14 cellular contexts compared by ENCODE assay signal in the genomic region with DNA sequence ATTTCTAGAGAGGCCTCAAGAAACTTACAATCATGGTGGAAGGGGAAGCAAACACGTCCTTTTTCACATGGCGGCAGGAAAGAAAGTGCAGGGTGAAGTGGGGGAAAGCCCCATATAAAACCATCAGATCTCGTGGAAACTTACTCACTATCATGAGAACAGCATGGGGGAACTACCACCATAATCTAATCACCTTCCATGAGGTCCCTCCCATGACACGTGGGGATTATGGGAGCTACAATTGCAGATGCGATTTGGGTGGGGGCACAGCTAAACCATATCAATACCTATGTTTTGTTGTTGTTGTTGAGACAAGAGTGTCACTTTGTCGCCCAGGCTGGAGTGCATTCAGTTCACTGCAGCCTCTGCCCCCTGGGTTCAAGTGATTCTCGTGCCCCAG. TPM values are rescaled to one million over a fixed set of nuclear protein-coding genes. Genes with fewer than 3 reads are reported as not detected.
DNase-seq lines count a peak whose midpoint lies in the region; ATAC-seq lines count a peak whose summit lies in the region.
"Had no signal": no experiment of that assay in that cellular context is flagged by ENCODE, and none has a peak within 500 bp of the region (broad histone marks: within the 10 kb centered on the region; RNA-seq: fewer than 3 reads in every experiment).

No MANE protein-coding gene starts in this region.

- H3K27me3 Mint-ChIP-seq in activated T-cell treated with anti-CD3 and anti-CD28 coated beads, Interleukin-2, amount 50 U/mL, for 72 hours (ENCODE audit: low read depth): no peaks in the 10 kb centered on the region
- no peaks in the 10 kb centered on the region for H3K27me3 Mint-ChIP-seq in natural killer cell treated with Interleukin-12 subunit alpha and Interleukin-12 subunit beta and Interleukin-15 and Interleukin-18, amount 100 ng/mL, for 72 hours
- H3K27me3 Mint-ChIP-seq in stimulated activated naive CD8-positive, alpha-beta T cell treated with anti-CD3 and anti-CD28 coated beads, Interleukin-15, amount 100 ng/mL, for 72 hours: no peaks in the 10 kb centered on the region
- H3K27me3 Mint-ChIP-seq: dendritic cell treated with granulocyte-macrophage colony-stimulating factor and Interleukin-4, amounts not matched to agents 40 ng/mL and 50 ng/mL, for 4 days had no signal

- ATAC-seq in activated T-cell treated with anti-CD3 and anti-CD28 coated beads, Interleukin-2, amount 50 U/mL, for 72 hours (replicated peaks in 1 of 2): peak; percentile 74 to 76
- peak; percentile 83 to 87 for ATAC-seq in natural killer cell treated with Interleukin-12 subunit alpha and Interleukin-12 subunit beta and Interleukin-15 and Interleukin-18, amount 100 ng/mL, for 72 hours
- peak; percentile 89 for ATAC-seq in stimulated activated naive CD8-positive, alpha-beta T cell treated with anti-CD3 and anti-CD28 coated beads, Interleukin-15, amount 100 ng/mL, for 72 hours
- ATAC-seq in GM19351 (IDR thresholded peaks at IDR 0.05; ENCODE audit: unreplicated experiment): no peak
- ATAC-seq: left ventricle myocardium superior had no signal

- peaks cover 19 to 57% of the 10 kb centered on the region in 2 donors for H3K36me3 Mint-ChIP-seq in activated T-cell treated with anti-CD3 and anti-CD28 coated beads, Interleukin-2, amount 50 U/mL, for 72 hours (ENCODE audit: insufficient read depth in 2 of 2)
- H3K36me3 Mint-ChIP-seq in natural killer cell treated with Interleukin-12 subunit alpha and Interleukin-12 subunit beta and Interleukin-15 and Interleukin-18, amount 100 ng/mL, for 72 hours: peaks cover 33% of the 10 kb centered on the region

- peaks cover 81% of the 10 kb centered on the region for H3K4me1 Mint-ChIP-seq in activated T-cell treated with anti-CD3 and anti-CD28 coated beads, Interleukin-2, amount 50 U/mL, for 72 hours (ENCODE audit: low read depth)
- peaks cover 50 to 53% of the 10 kb centered on the region in 2 donors for H3K4me1 Mint-ChIP-seq in natural killer cell treated with Interleukin-12 subunit alpha and Interleukin-12 subunit beta and Interleukin-15 and Interleukin-18, amount 100 ng/mL, for 72 hours (ENCODE audit: low read depth in 2 of 2)
- H3K4me1 Mint-ChIP-seq in stimulated activated naive CD8-positive, alpha-beta T cell treated with anti-CD3 and anti-CD28 coated beads, Interleukin-15, amount 100 ng/mL, for 72 hours: peaks cover 87% of the 10 kb centered on the region

- H3K27ac Mint-ChIP-seq in activated T-cell treated with anti-CD3 and anti-CD28 coated beads, Interleukin-2, amount 50 U/mL, for 72 hours: peak overlapping the region; percentile 98
- peak overlapping the region; percentile 85 to 98 for H3K27ac Mint-ChIP-seq in natural killer cell treated with Interleukin-12 subunit alpha and Interleukin-12 subunit beta and Interleukin-15 and Interleukin-18, amount 100 ng/mL, for 72 hours
- peak overlapping the region; percentile 89 to 91 for H3K27ac Mint-ChIP-seq in stimulated activated naive CD8-positive, alpha-beta T cell treated with anti-CD3 and anti-CD28 coated beads, Interleukin-15, amount 100 ng/mL, for 72 hours
- H3K27ac Mint-ChIP-seq: nephron had no signal

- H3K4me3 Mint-ChIP-seq in activated T-cell treated with anti-CD3 and anti-CD28 coated beads, Interleukin-2, amount 50 U/mL, for 72 hours: peak overlapping the region; percentile 65 to 77
- peak overlapping the region; percentile 60 for H3K4me3 Mint-ChIP-seq in natural killer cell treated with Interleukin-12 subunit alpha and Interleukin-12 subunit beta and Interleukin-15 and Interleukin-18, amount 100 ng/mL, for 72 hours
- peak overlapping the region; percentile 24 to 46 for H3K4me3 Mint-ChIP-seq in stimulated activated naive CD8-positive, alpha-beta T cell treated with anti-CD3 and anti-CD28 coated beads, Interleukin-15, amount 100 ng/mL, for 72 hours
- H3K4me3 Mint-ChIP-seq: dendritic cell treated with granulocyte-macrophage colony-stimulating factor and Interleukin-4, amounts not matched to agents 40 ng/mL and 50 ng/mL, for 4 days; nephron had no signal

- peaks cover 3 to 4% of the 10 kb centered on the region in 2 donors for H3K9me3 Mint-ChIP-seq in activated T-cell treated with anti-CD3 and anti-CD28 coated beads, Interleukin-2, amount 50 U/mL, for 72 hours
- H3K9me3 Mint-ChIP-seq in natural killer cell treated with Interleukin-12 subunit alpha and Interleukin-12 subunit beta and Interleukin-15 and Interleukin-18, amount 100 ng/mL, for 72 hours: no peaks in the 10 kb centered on the region
- H3K9me3 Mint-ChIP-seq in stimulated activated naive CD8-positive, alpha-beta T cell treated with anti-CD3 and anti-CD28 coated beads, Interleukin-15, amount 100 ng/mL, for 72 hours: peaks cover 5 to 14% of the 10 kb centered on the region in 2 donors

- DNase-seq in activated T-cell treated with anti-CD3 and anti-CD28 coated beads for 48 hours (ENCODE audit: low read depth): peak; percentile 31
- DNase-seq in activated T-cell treated with anti-CD3 and anti-CD28 coated beads for 4 hours: no peak
- DNase-seq in activated T-cell treated with anti-CD3 and anti-CD28 coated beads, Interleukin-2, amount 50 U/mL, for 72 hours: peak; percentile 50 to 57
- DNase-seq in natural killer cell treated with Interleukin-12 subunit alpha and Interleukin-12 subunit beta and Interleukin-15 and Interleukin-18, amount 100 ng/mL, for 72 hours (ENCODE audit: low spot score): peak; percentile 64
- DNase-seq in stimulated activated naive CD8-positive, alpha-beta T cell treated with anti-CD3 and anti-CD28 coated beads, Interleukin-15, amount 100 ng/mL, for 72 hours: peak; percentile 27 to 69
- no peak for DNase-seq in NCI-H2107 treated with DMSO at 0.1 percent for 48 hours (lab: John Stamatoyannopoulos, UW; ENCODE audit: unreplicated experiment)
- no peak for DNase-seq in NK-92 (lab: John Stamatoyannopoulos, UW; ENCODE audit: unreplicated experiment)
- DNase-seq: aorta, left ventricle myocardium superior, NCI-H2107, retina had no signal

RNA-seq across cellular contexts. Expression of a gene that starts 29.9 kb away (rescaled TPM):
- total RNA-seq in activated T-cell treated with anti-CD3 and anti-CD28 coated beads, Interleukin-2, amount 50 U/mL, for 72 hours: 100 to 1,000 TPM; 285 to 342 TPM
- 100 to 1,000 TPM; 213 to 332 TPM for total RNA-seq in natural killer cell treated with Interleukin-12 subunit alpha and Interleukin-12 subunit beta and Interleukin-15 and Interleukin-18, amount 100 ng/mL, for 72 hours

RNA-seq across cellular contexts. Expression of a gene that starts 36.6 kb away (rescaled TPM):
- 10 to 100 TPM; 46.9 to 48.6 TPM for total RNA-seq in activated T-cell treated with anti-CD3 and anti-CD28 coated beads, Interleukin-2, amount 50 U/mL, for 72 hours
- 100 to 1,000 TPM in 1 of 2 donors, 10 to 100 TPM in 1; 83.4 to 107 TPM for total RNA-seq in natural killer cell treated with Interleukin-12 subunit alpha and Interleukin-12 subunit beta and Interleukin-15 and Interleukin-18, amount 100 ng/mL, for 72 hours

Comparison
In these comparisons a context has a peak if more than half of its experiments do, and no peak if none do; other contexts are left out.
1. DNase-seq: peak in activated T-cell treated with anti-CD3 and anti-CD28 coated beads for 48 hours (single experiment), activated T-cell treated with anti-CD3 and anti-CD28 coated beads, Interleukin-2, amount 50 U/mL, for 72 hours (2 of 2), natural killer cell treated with Interleukin-12 subunit alpha and Interleukin-12 subunit beta and Interleukin-15 and Interleukin-18, amount 100 ng/mL, for 72 hours (single experiment) and stimulated activated naive CD8-positive, alpha-beta T cell treated with anti-CD3 and anti-CD28 coated beads, Interleukin-15, amount 100 ng/mL, for 72 hours (2 of 2); none in activated T-cell treated with anti-CD3 and anti-CD28 coated beads for 4 hours (single experiment), NCI-H2107 treated with DMSO at 0.1 percent for 48 hours (single experiment) and NK-92 (single experiment).
2. Peak in every context shown above with its lines, with median percentiles within 50 percentile points of each other: H3K27ac Mint-ChIP-seq and H3K4me3 Mint-ChIP-seq.